In the genomic region with DNA sequence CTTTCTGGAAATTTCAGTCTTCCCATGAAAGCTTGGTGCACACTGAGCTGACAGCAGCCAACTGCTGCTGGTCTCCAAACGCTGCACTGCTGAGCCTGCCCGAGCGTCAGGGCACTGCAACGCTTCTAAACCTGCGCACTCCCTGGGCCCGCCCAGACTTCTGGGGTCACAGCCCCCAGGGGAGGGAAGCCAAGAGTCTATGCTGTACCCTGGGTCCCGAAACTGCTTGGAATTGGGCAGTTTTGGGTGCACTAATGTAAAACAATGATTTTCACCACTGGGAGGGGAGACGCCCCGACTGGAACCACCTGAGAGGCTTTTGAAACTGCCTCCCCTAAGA, we compare ENCODE assay signal across 26 cellular contexts.
"Had no signal": no experiment of that assay in that cellular context is flagged by ENCODE, and none has a peak within 500 bp of the region (broad histone marks: within the 10 kb centered on the region; RNA-seq: fewer than 3 reads in every experiment).

No MANE protein-coding gene starts in this region.

- H3K4me3 Mint-ChIP-seq: activated CD4-positive, alpha-beta T cell treated with anti-CD3 and anti-CD28 coated beads for 36 hours; activated naive CD8-positive, alpha-beta T cell; activated T-cell treated with anti-CD3 and anti-CD28 coated beads, Interleukin-2, amount 50 U/mL, for 24 hours; activated T-helper 17 cell treated with anti-CD3 and anti-CD28 coated beads, Interleukin-2, amount 50 U/mL, for 72 hours; endodermal cell; nephron; stimulated activated memory B cell treated with anti-CD40 and anti-IgM and Interleukin-4, amounts not matched to agents 10 μg/mL and 1 μg/mL and 100 μg/mL, for 72 hours; stimulated activated naive CD8-positive, alpha-beta T cell treated with anti-CD3 and anti-CD28 coated beads, Interleukin-15, amount 100 ng/mL, for 72 hours had no signal

- H3K27me3 ChIP-seq: body of pancreas, left lung, tibial artery had no signal

- H3K27ac Mint-ChIP-seq: activated CD4-positive, alpha-beta T cell treated with anti-CD3 and anti-CD28 coated beads for 36 hours; activated naive CD8-positive, alpha-beta T cell; activated T-cell treated with anti-CD3 and anti-CD28 coated beads, Interleukin-2, amount 50 U/mL, for 24 hours; endodermal cell; nephron; stimulated activated memory B cell treated with anti-CD40 and anti-IgM and Interleukin-4, amounts not matched to agents 10 μg/mL and 1 μg/mL and 100 μg/mL, for 72 hours; stimulated activated naive CD8-positive, alpha-beta T cell treated with anti-CD3 and anti-CD28 coated beads, Interleukin-15, amount 100 ng/mL, for 72 hours had no signal

- ATAC-seq: activated CD4-positive, alpha-beta T cell treated with anti-CD3 and anti-CD28 coated beads for 36 hours; activated T-helper 17 cell treated with anti-CD3 and anti-CD28 coated beads, Interleukin-2, amount 50 U/mL, for 72 hours; body of pancreas; esophagus mucosa; left lung; mucosa of descending colon; sciatic nerve; stimulated activated memory B cell treated with anti-CD40 and anti-IgM and Interleukin-4, amounts not matched to agents 10 μg/mL and 1 μg/mL and 100 μg/mL, for 72 hours; stimulated activated naive CD8-positive, alpha-beta T cell treated with anti-CD3 and anti-CD28 coated beads, Interleukin-15, amount 100 ng/mL, for 72 hours had no signal

- H3K9me3 ChIP-seq: body of pancreas, prostate gland, tibial artery had no signal

- H3K4me1 Mint-ChIP-seq: endodermal cell had no signal

- H3K4me3 ChIP-seq: body of pancreas, left lung, lung, mucosa of descending colon, prostate gland, skin epidermis, tibial artery had no signal

- H3K27ac ChIP-seq: body of pancreas, prostate gland, tibial artery had no signal

- H3K4me1 ChIP-seq: body of pancreas, prostate gland had no signal

- DNase-seq: activated CD4-positive, alpha-beta T cell treated with anti-CD3 and anti-CD28 coated beads for 36 hours; activated CD4-positive, CD25-positive, alpha-beta regulatory T cell; activated CD8-positive, alpha-beta memory T cell treated with anti-CD3 and anti-CD28 coated beads for 24 hours; activated T-cell treated with anti-CD3 and anti-CD28 coated beads, Interleukin-2, amount 50 U/mL, for 24 hours; aorta; body of pancreas; cortex of kidney; endodermal cell; foreskin fibroblast; mesendoderm; mucosa of descending colon; retina; stimulated activated CD4-positive, alpha-beta T cell treated with anti-CD3 and anti-CD28 coated beads, Interleukin-4, amount 100 ng/mL, for 24 hours; stimulated activated naive CD8-positive, alpha-beta T cell treated with anti-CD3 and anti-CD28 coated beads, Interleukin-15, amount 100 ng/mL, for 72 hours; substantia nigra; tibial artery had no signal

- H3K9me3 Mint-ChIP-seq: activated T-cell treated with anti-CD3 and anti-CD28 coated beads, Interleukin-2, amount 50 U/mL, for 24 hours; activated T-helper 17 cell treated with anti-CD3 and anti-CD28 coated beads, Interleukin-2, amount 50 U/mL, for 72 hours; nephron; stimulated activated memory B cell treated with anti-CD40 and anti-IgM and Interleukin-4, amounts not matched to agents 10 μg/mL and 1 μg/mL and 100 μg/mL, for 72 hours; stimulated activated naive CD8-positive, alpha-beta T cell treated with anti-CD3 and anti-CD28 coated beads, Interleukin-15, amount 100 ng/mL, for 72 hours had no signal

- H3K27me3 Mint-ChIP-seq: activated CD4-positive, alpha-beta T cell treated with anti-CD3 and anti-CD28 coated beads for 36 hours; activated naive CD8-positive, alpha-beta T cell; activated T-cell treated with anti-CD3 and anti-CD28 coated beads, Interleukin-2, amount 50 U/mL, for 24 hours; activated T-helper 17 cell treated with anti-CD3 and anti-CD28 coated beads, Interleukin-2, amount 50 U/mL, for 72 hours; stimulated activated memory B cell treated with anti-CD40 and anti-IgM and Interleukin-4, amounts not matched to agents 10 μg/mL and 1 μg/mL and 100 μg/mL, for 72 hours; stimulated activated naive CD8-positive, alpha-beta T cell treated with anti-CD3 and anti-CD28 coated beads, Interleukin-15, amount 100 ng/mL, for 72 hours had no signal
